In the genomic region with DNA sequence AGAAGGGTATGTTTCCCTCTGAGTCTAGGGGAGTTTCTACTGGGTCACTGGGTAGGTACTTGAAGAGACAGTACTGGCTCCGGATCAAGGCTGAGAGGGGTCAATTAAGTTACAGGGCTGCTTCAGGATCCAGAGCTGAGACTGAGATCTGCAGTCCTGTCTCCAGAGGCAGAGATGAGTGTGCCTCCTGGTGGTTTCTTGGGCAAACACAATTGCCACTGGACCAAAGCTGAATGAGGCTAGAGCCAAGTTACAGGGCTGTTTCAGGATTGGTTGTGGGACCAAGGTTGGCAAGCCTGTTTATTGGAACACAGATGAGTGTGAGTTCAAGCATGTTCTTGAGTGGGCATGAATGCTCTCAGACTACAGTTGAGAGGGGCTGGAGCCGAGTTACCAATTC, we compare ENCODE assay signal across 21 cellular contexts.
DNase-seq lines count a peak whose midpoint lies in the region; ATAC-seq and TF ChIP-seq lines count a peak whose summit lies in the region.
"Had no signal": no experiment of that assay in that cellular context is flagged by ENCODE, and none has a peak within 500 bp of the region (broad histone marks: within the 10 kb centered on the region; RNA-seq: fewer than 3 reads in every experiment).

No MANE protein-coding gene starts in this region.

- no peaks in the 10 kb centered on the region for H3K79me1 ChIP-seq in mesendoderm (ENCODE audit: low read length)

- peaks cover 8% of the 10 kb centered on the region for H3K9me3 Mint-ChIP-seq in chondrocyte (ENCODE audit: low read depth)
- H3K9me3 Mint-ChIP-seq: activated naive CD8-positive, alpha-beta T cell treated with anti-CD3 and anti-CD28 coated beads, Interleukin-2, amount 10 ng/mL, durations not matched to agents 7 days and 5 days had no signal

- H2AK5ac ChIP-seq in mesendoderm (ENCODE audit: low read length): no peak overlapping the region

- H3K4me1 Mint-ChIP-seq in chondrocyte (ENCODE audit: low read depth): no peaks in the 10 kb centered on the region
- H3K4me1 Mint-ChIP-seq: activated naive CD8-positive, alpha-beta T cell treated with anti-CD3 and anti-CD28 coated beads, Interleukin-2, amount 10 ng/mL, durations not matched to agents 7 days and 5 days had no signal

- TF ChIP-seq CTCF in chondrocyte (IDR thresholded peaks at IDR 0.05) (peak; percentile 28), upper lobe of left lung (IDR thresholded peaks at IDR 0.05) (no peak)

- H2BK5ac ChIP-seq in mesendoderm (ENCODE audit: low read length): no peak overlapping the region

- no peak overlapping the region for H3K4me3 ChIP-seq in Jurkat, Clone E6-1 (ENCODE audit: low read length)
- H3K4me3 ChIP-seq in mesendoderm (ENCODE audit: low read length): no peak overlapping the region
- no peak overlapping the region for H3K4me3 ChIP-seq in upper lobe of left lung
- H3K4me3 ChIP-seq: gastrocnemius medialis had no signal

- H3K4me1 ChIP-seq in mesendoderm (ENCODE audit: control insufficient read depth, low read depth, low read length) (no peaks in the 10 kb centered on the region), upper lobe of left lung (no peaks in the 10 kb centered on the region)
- H3K4me1 ChIP-seq: gastrocnemius medialis had no signal

- no peak for TF ChIP-seq POLR2A in upper lobe of left lung (IDR thresholded peaks at IDR 0.05)

- no peak overlapping the region for H3K27ac Mint-ChIP-seq in chondrocyte (ENCODE audit: unreplicated experiment)
- H3K27ac Mint-ChIP-seq: activated naive CD8-positive, alpha-beta T cell treated with anti-CD3 and anti-CD28 coated beads, Interleukin-2, amount 10 ng/mL, durations not matched to agents 7 days and 5 days; activated T-cell treated with anti-CD3 and anti-CD28 coated beads, Interleukin-2, amount 50 U/mL, for 24 hours had no signal

- no peak overlapping the region for H2BK15ac ChIP-seq in mesendoderm (replicated peaks; ENCODE audit: low read depth)

- ATAC-seq in upper lobe of left lung (ENCODE audit: low FRiP score in 2 of 2): no peak
- ATAC-seq: gastrocnemius medialis had no signal

- H4K8ac ChIP-seq in mesendoderm (ENCODE audit: low read depth, low read length): no peak overlapping the region

- H3K36me3 Mint-ChIP-seq in chondrocyte (ENCODE audit: low read depth): no peaks in the 10 kb centered on the region
- H3K36me3 Mint-ChIP-seq: activated naive CD8-positive, alpha-beta T cell treated with anti-CD3 and anti-CD28 coated beads, Interleukin-2, amount 10 ng/mL, durations not matched to agents 7 days and 5 days had no signal

- DNase-seq in GM03348 (ENCODE audit: low spot score) (peak; percentile 7), chondrocyte (ENCODE audit: low spot score) (no peak), mesendoderm (peak; percentile 71), caudate nucleus (lab: John Stamatoyannopoulos, UW) (no peak), upper lobe of left lung (no peak), medulla oblongata (ENCODE audit: extremely low spot score) (no peak)
- peak; percentile 22 for DNase-seq in Jurkat, Clone E6-1 (ENCODE audit: low read depth, low spot score)
- DNase-seq: activated CD4-positive, alpha-beta T cell treated with anti-CD3 and anti-CD28 coated beads, Interleukin-2, amount 50 U/mL, for 4 hours; activated naive CD8-positive, alpha-beta T cell treated with anti-CD3 and anti-CD28 coated beads, Interleukin-2, amount 10 ng/mL, durations not matched to agents 7 days and 5 days; activated T-cell treated with anti-CD3 and anti-CD28 coated beads, Interleukin-2, amount 50 U/mL, for 24 hours; C1 segment of cervical spinal cord; central memory CD4-positive, alpha-beta T cell; EL; gastrocnemius medialis; KBM-7; mesenchymal stem cell; NCI-H1417 treated with DMSO at 0.1 percent for 48 hours; NCI-H510A; retina; SK-N-SH had no signal

- H3K4me2 ChIP-seq in mesendoderm (ENCODE audit: low read length): no peak overlapping the region
- H3K4me2 ChIP-seq: SK-N-SH had no signal

- no peaks in the 10 kb centered on the region for H3K79me2 ChIP-seq in mesendoderm (ENCODE audit: control insufficient read depth, insufficient read depth, low read length)

- no peak for TF ChIP-seq EP300 in upper lobe of left lung (IDR thresholded peaks at IDR 0.05)

- no peaks in the 10 kb centered on the region for H3K36me3 ChIP-seq in mesendoderm (ENCODE audit: control insufficient read depth, insufficient read depth, low read length)
- H3K36me3 ChIP-seq in upper lobe of left lung: no peaks in the 10 kb centered on the region
- H3K36me3 ChIP-seq: gastrocnemius medialis had no signal

- H3K4ac ChIP-seq in mesendoderm (ENCODE audit: low read depth, low read length): no peak overlapping the region

- no peak overlapping the region for H4K5ac ChIP-seq in mesendoderm (ENCODE audit: low read length)

- WGBS in mesendoderm (ENCODE audit: extremely low coverage, insufficient coverage, low lambda C conversion rate): no CpG with 5 or more reads among the region's 2 CpGs
- 61 to 100% methylated on average over 2 of the region's 2 CpGs for WGBS in upper lobe of left lung, 2 donors

- no peak overlapping the region for H3K9ac ChIP-seq in mesendoderm (ENCODE audit: low read length)
- H3K9ac ChIP-seq: SK-N-SH had no signal

- no peak overlapping the region for H3K18ac ChIP-seq in mesendoderm (ENCODE audit: low read length)

- no peak overlapping the region for H3K4me3 Mint-ChIP-seq in chondrocyte (ENCODE audit: unreplicated experiment)
- H3K4me3 Mint-ChIP-seq: activated naive CD8-positive, alpha-beta T cell treated with anti-CD3 and anti-CD28 coated beads, Interleukin-2, amount 10 ng/mL, durations not matched to agents 7 days and 5 days; activated T-cell treated with anti-CD3 and anti-CD28 coated beads, Interleukin-2, amount 50 U/mL, for 24 hours; neural crest cell had no signal

- H2BK120ac ChIP-seq in mesendoderm (ENCODE audit: low read depth, low read length): no peak overlapping the region

- no peaks in the 10 kb centered on the region for H3K9me3 ChIP-seq in upper lobe of left lung
- H3K9me3 ChIP-seq: gastrocnemius medialis had no signal

- no peak overlapping the region for H3K23ac ChIP-seq in mesendoderm (ENCODE audit: low read length)

- no peak overlapping the region for H3K27ac ChIP-seq in mesendoderm (ENCODE audit: low read depth, low read length)
- H3K27ac ChIP-seq in caudate nucleus (ENCODE audit: low read depth, low read length): no peak overlapping the region
- H3K27ac ChIP-seq in upper lobe of left lung: no peak overlapping the region
- H3K27ac ChIP-seq: gastrocnemius medialis had no signal

- peaks cover 4% of the 10 kb centered on the region for H3K27me3 Mint-ChIP-seq in chondrocyte (ENCODE audit: low read depth)
- H3K27me3 Mint-ChIP-seq: activated naive CD8-positive, alpha-beta T cell treated with anti-CD3 and anti-CD28 coated beads, Interleukin-2, amount 10 ng/mL, durations not matched to agents 7 days and 5 days; activated T-cell treated with anti-CD3 and anti-CD28 coated beads, Interleukin-2, amount 50 U/mL, for 24 hours had no signal

- no peaks in the 10 kb centered on the region for H3K27me3 ChIP-seq in mesendoderm (ENCODE audit: insufficient read depth, low read length, poor library complexity)
- no peaks in the 10 kb centered on the region for H3K27me3 ChIP-seq in upper lobe of left lung
- H3K27me3 ChIP-seq: gastrocnemius medialis had no signal

- no peak overlapping the region for H3K56ac ChIP-seq in mesendoderm (ENCODE audit: low read length)

Comparison
In these comparisons a context has a peak if more than half of its experiments do, and no peak if none do; other contexts are left out.
1. DNase-seq: peak in GM03348 (single experiment), Jurkat, Clone E6-1 (single experiment) and mesendoderm (single experiment); none in chondrocyte (single experiment), caudate nucleus (0 of 61), upper lobe of left lung (0 of 2) and medulla oblongata (single experiment).